Comparison of ENCODE assay signal across 1 cellular context in genomic region chr18:11005528-11005927, GRCh38.
A peak's percentile ranks its signal among the peaks of the same experiment; 100 is the strongest.
TF ChIP-seq lines count a peak whose summit lies in the region.

No MANE protein-coding gene starts in this region.

TF ChIP-seq in HepG2, 621 proteins besides CTCF, POLR2A, EP300 and RAD21 (continued from another document and continues in another):
- TF ChIP-seq SRY (CRISPR knock-in tag; IDR thresholded peaks at IDR 0.05) (no peak), ZNF558 (CRISPR knock-in tag; IDR thresholded peaks at IDR 0.05; ENCODE audit: borderline replicate concordance) (no peak), ZNF556 (CRISPR knock-in tag; IDR thresholded peaks at IDR 0.05; ENCODE audit: borderline replicate concordance) (no peak; the same call in 1 of the 2 replicates), ZSCAN12 (CRISPR knock-in tag; IDR thresholded peaks at IDR 0.05) (no peak), POGK (CRISPR knock-in tag; conservative IDR thresholded peaks at IDR 0.05) (no peak), GPBP1L1 (CRISPR knock-in tag; IDR thresholded peaks at IDR 0.05) (no peak), ERF (CRISPR knock-in tag; IDR thresholded peaks at IDR 0.05) (peak; percentile 88), PHF20 (CRISPR knock-in tag; IDR thresholded peaks at IDR 0.05) (no peak), EED (CRISPR knock-in tag; IDR thresholded peaks at IDR 0.05) (no peak), ZNF382 (CRISPR knock-in tag; IDR thresholded peaks at IDR 0.05; ENCODE audit: borderline replicate concordance) (no peak), SATB2 (CRISPR knock-in tag; IDR thresholded peaks at IDR 0.05) (no peak), CAMTA2 (CRISPR knock-in tag; IDR thresholded peaks at IDR 0.05; ENCODE audit: borderline replicate concordance) (no peak), ZNF263 (CRISPR knock-in tag; IDR thresholded peaks at IDR 0.05) (peak; percentile 74), ELF4 (CRISPR knock-in tag; IDR thresholded peaks at IDR 0.05; ENCODE audit: borderline replicate concordance) (no peak), NFYB (CRISPR knock-in tag; IDR thresholded peaks at IDR 0.05) (no peak), HOXD1 (CRISPR knock-in tag; IDR thresholded peaks at IDR 0.05) (0 out of 2 replicates have a peak, but pooled peaks have one; percentile 62), ZNF17 (CRISPR knock-in tag; IDR thresholded peaks at IDR 0.05) (no peak), ZNF280D (CRISPR knock-in tag; IDR thresholded peaks at IDR 0.05) (no peak), ZNF367 (CRISPR knock-in tag; IDR thresholded peaks at IDR 0.05; ENCODE audit: borderline replicate concordance) (no peak), ATF4 (CRISPR knock-in tag; IDR thresholded peaks at IDR 0.05) (peak in 1 of 2 experiments; percentile 64; a peak in 1 of 4 replicates), TAF1 (CRISPR knock-in tag; IDR thresholded peaks at IDR 0.05) (0 out of 2 replicates have a peak, but pooled peaks have one; percentile 25), ESRRA (CRISPR knock-in tag; IDR thresholded peaks at IDR 0.05; ENCODE audit: low read depth) (no peak), CHCHD3 (CRISPR knock-in tag; IDR thresholded peaks at IDR 0.05) (no peak), SALL2 (CRISPR knock-in tag; IDR thresholded peaks at IDR 0.05) (no peak; the same call in 1 of the 2 replicates), SOX5 (CRISPR knock-in tag; IDR thresholded peaks at IDR 0.05; ENCODE audit: borderline replicate concordance) (peak; percentile 94), ZNF124 (CRISPR knock-in tag; IDR thresholded peaks at IDR 0.05) (0 out of 2 replicates have a peak, but pooled peaks have one; percentile 31), NR2F2 (IDR thresholded peaks at IDR 0.05; ENCODE audit: borderline replicate concordance, low read depth) (peak; percentile 96), RAD51 (IDR thresholded peaks at IDR 0.05; ENCODE audit: borderline replicate concordance) (no peak)
- TF ChIP-seq, protein P1, sequence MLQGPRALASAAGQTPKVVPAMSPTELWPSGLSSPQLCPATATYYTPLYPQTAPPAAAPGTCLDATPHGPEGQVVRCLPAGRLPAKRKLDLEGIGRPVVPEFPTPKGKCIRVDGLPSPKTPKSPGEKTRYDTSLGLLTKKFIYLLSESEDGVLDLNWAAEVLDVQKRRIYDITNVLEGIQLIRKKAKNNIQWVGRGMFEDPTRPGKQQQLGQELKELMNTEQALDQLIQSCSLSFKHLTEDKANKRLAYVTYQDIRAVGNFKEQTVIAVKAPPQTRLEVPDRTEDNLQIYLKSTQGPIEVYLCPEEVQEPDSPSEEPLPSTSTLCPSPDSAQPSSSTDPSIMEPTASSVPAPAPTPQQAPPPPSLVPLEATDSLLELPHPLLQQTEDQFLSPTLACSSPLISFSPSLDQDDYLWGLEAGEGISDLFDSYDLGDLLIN (CRISPR knock-in tag; IDR thresholded peaks at IDR 0.05; ENCODE audit: borderline replicate concordance), result no peak
- TF ChIP-seq, protein P2, sequence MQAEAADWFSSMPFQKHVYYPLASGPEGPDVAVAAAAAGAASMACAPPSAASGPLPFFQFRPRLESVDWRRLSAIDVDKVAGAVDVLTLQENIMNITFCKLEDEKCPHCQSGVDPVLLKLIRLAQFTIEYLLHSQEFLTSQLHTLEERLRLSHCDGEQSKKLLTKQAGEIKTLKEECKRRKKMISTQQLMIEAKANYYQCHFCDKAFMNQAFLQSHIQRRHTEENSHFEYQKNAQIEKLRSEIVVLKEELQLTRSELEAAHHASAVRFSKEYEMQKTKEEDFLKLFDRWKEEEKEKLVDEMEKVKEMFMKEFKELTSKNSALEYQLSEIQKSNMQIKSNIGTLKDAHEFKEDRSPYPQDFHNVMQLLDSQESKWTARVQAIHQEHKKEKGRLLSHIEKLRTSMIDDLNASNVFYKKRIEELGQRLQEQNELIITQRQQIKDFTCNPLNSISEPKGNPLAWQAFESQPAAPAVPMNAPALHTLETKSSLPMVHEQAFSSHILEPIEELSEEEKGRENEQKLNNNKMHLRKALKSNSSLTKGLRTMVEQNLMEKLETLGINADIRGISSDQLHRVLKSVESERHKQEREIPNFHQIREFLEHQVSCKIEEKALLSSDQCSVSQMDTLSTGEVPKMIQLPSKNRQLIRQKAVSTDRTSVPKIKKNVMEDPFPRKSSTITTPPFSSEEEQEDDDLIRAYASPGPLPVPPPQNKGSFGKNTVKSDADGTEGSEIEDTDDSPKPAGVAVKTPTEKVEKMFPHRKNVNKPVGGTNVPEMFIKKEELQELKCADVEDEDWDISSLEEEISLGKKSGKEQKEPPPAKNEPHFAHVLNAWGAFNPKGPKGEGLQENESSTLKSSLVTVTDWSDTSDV (CRISPR knock-in tag; IDR thresholded peaks at IDR 0.05), result no peak
- TF ChIP-seq, protein P3, sequence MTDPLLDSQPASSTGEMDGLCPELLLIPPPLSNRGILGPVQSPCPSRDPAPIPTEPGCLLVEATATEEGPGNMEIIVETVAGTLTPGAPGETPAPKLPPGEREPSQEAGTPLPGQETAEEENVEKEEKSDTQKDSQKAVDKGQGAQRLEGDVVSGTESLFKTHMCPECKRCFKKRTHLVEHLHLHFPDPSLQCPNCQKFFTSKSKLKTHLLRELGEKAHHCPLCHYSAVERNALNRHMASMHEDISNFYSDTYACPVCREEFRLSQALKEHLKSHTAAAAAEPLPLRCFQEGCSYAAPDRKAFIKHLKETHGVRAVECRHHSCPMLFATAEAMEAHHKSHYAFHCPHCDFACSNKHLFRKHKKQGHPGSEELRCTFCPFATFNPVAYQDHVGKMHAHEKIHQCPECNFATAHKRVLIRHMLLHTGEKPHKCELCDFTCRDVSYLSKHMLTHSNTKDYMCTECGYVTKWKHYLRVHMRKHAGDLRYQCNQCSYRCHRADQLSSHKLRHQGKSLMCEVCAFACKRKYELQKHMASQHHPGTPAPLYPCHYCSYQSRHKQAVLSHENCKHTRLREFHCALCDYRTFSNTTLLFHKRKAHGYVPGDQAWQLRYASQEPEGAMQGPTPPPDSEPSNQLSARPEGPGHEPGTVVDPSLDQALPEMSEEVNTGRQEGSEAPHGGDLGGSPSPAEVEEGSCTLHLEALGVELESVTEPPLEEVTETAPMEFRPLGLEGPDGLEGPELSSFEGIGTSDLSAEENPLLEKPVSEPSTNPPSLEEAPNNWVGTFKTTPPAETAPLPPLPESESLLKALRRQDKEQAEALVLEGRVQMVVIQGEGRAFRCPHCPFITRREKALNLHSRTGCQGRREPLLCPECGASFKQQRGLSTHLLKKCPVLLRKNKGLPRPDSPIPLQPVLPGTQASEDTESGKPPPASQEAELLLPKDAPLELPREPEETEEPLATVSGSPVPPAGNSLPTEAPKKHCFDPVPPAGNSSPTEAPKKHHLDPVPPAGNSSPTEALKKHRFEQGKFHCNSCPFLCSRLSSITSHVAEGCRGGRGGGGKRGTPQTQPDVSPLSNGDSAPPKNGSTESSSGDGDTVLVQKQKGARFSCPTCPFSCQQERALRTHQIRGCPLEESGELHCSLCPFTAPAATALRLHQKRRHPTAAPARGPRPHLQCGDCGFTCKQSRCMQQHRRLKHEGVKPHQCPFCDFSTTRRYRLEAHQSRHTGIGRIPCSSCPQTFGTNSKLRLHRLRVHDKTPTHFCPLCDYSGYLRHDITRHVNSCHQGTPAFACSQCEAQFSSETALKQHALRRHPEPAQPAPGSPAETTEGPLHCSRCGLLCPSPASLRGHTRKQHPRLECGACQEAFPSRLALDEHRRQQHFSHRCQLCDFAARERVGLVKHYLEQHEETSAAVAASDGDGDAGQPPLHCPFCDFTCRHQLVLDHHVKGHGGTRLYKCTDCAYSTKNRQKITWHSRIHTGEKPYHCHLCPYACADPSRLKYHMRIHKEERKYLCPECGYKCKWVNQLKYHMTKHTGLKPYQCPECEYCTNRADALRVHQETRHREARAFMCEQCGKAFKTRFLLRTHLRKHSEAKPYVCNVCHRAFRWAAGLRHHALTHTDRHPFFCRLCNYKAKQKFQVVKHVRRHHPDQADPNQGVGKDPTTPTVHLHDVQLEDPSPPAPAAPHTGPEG (CRISPR knock-in tag; IDR thresholded peaks at IDR 0.05), result no peak
- TF ChIP-seq, protein P4, sequence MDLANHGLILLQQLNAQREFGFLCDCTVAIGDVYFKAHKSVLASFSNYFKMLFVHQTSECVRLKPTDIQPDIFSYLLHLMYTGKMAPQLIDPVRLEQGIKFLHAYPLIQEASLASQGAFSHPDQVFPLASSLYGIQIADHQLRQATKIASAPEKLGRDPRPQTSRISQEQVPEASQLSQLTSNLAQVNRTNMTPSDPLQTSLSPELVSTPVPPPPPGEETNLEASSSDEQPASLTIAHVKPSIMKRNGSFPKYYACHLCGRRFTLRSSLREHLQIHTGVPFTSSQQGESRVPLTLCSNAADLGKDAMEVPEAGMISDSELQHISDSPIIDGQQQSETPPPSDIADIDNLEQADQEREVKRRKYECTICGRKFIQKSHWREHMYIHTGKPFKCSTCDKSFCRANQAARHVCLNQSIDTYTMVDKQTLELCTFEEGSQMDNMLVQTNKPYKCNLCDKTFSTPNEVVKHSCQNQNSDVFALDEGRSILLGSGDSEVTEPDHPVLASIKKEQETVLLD (CRISPR knock-in tag; IDR thresholded peaks at IDR 0.05; ENCODE audit: low read depth), result no peak
- TF ChIP-seq, protein P5, sequence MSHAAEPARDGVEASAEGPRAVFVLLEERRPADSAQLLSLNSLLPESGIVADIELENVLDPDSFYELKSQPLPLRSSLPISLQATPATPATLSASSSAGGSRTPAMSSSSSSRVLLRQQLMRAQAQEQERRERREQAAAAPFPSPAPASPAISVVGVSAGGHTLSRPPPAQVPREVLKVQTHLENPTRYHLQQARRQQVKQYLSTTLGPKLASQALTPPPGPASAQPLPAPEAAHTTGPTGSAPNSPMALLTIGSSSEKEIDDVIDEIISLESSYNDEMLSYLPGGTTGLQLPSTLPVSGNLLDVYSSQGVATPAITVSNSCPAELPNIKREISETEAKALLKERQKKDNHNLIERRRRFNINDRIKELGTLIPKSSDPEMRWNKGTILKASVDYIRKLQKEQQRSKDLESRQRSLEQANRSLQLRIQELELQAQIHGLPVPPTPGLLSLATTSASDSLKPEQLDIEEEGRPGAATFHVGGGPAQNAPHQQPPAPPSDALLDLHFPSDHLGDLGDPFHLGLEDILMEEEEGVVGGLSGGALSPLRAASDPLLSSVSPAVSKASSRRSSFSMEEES (CRISPR knock-in tag; IDR thresholded peaks at IDR 0.05), result peak; percentile 100
- TF ChIP-seq, protein P6, sequence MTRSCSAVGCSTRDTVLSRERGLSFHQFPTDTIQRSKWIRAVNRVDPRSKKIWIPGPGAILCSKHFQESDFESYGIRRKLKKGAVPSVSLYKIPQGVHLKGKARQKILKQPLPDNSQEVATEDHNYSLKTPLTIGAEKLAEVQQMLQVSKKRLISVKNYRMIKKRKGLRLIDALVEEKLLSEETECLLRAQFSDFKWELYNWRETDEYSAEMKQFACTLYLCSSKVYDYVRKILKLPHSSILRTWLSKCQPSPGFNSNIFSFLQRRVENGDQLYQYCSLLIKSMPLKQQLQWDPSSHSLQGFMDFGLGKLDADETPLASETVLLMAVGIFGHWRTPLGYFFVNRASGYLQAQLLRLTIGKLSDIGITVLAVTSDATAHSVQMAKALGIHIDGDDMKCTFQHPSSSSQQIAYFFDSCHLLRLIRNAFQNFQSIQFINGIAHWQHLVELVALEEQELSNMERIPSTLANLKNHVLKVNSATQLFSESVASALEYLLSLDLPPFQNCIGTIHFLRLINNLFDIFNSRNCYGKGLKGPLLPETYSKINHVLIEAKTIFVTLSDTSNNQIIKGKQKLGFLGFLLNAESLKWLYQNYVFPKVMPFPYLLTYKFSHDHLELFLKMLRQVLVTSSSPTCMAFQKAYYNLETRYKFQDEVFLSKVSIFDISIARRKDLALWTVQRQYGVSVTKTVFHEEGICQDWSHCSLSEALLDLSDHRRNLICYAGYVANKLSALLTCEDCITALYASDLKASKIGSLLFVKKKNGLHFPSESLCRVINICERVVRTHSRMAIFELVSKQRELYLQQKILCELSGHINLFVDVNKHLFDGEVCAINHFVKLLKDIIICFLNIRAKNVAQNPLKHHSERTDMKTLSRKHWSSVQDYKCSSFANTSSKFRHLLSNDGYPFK (CRISPR knock-in tag; IDR thresholded peaks at IDR 0.05; ENCODE audit: borderline replicate concordance), result no peak
